ENCODE assay signal across 9 cellular contexts in genomic region chr20:53753880-53754459, GRCh38.
A peak's percentile ranks its signal among the peaks of the same experiment; 100 is the strongest.
DNase-seq lines count a peak whose midpoint lies in the region; ATAC-seq, FAIRE-seq and TF ChIP-seq lines count a peak whose summit lies in the region.
"Had no signal": no experiment of that assay in that cellular context is flagged by ENCODE, and none has a peak within 500 bp of the region (broad histone marks: within the 10 kb centered on the region; RNA-seq: fewer than 3 reads in every experiment).

No MANE protein-coding gene starts in this region.

- no peaks in the 10 kb centered on the region for H3K36me3 ChIP-seq in A673 (ENCODE audit: insufficient read depth, low read length, poor library complexity, severe bottlenecking)
- no peaks in the 10 kb centered on the region for H3K36me3 ChIP-seq in HEK293 (ENCODE audit: control insufficient read depth in 2 of 2, insufficient read depth in 1 of 2, low read length in 2 of 2)
- H3K36me3 ChIP-seq in mesodermal cell (ENCODE audit: control insufficient read depth, insufficient read depth, low read length) = no peaks in the 10 kb centered on the region

- no peak overlapping the region for H3K4me3 ChIP-seq in A673 (ENCODE audit: low read depth, low read length, poor library complexity, severe bottlenecking)
- H3K4me3 ChIP-seq in HEK293 (ENCODE audit: low read depth, low read length) = no peak overlapping the region
- no peak overlapping the region for H3K4me3 ChIP-seq in mesodermal cell (ENCODE audit: extremely low read depth, insufficient read depth, low read length, poor library complexity, severe bottlenecking)

- CTCF ChIA-PET in A673 (lab: Charles Lee) = no interaction called here
- CTCF ChIA-PET in HEK293 (lab: Yijun Ruan, JAX) = interaction anchor here (0.6 kb wide), 2 partner anchors 71 to 173 kb away, joined by 3 to 5 read pairs; no protein-coding TSS in a partner anchor
- CTCF ChIA-PET in activated CD4-positive, alpha-beta memory T cell treated with anti-CD3 and anti-CD28 coated beads, Interleukin-2, amount 10 ng/mL, durations not matched to agents 7 days and 5 days (lab: Charles Lee) = interaction anchor here (0.6 to 1.2 kb wide), 6 partner anchors 12 to 180 kb away, joined by 3 to 4 read pairs (median 3); no protein-coding TSS in a partner anchor

- no peaks in the 10 kb centered on the region for H3K36me3 Mint-ChIP-seq in activated CD4-positive, alpha-beta memory T cell treated with anti-CD3 and anti-CD28 coated beads, Interleukin-2, amount 10 ng/mL, durations not matched to agents 7 days and 5 days (ENCODE audit: low read depth)

- H3K9me3 Mint-ChIP-seq in activated CD4-positive, alpha-beta memory T cell treated with anti-CD3 and anti-CD28 coated beads, Interleukin-2, amount 10 ng/mL, durations not matched to agents 7 days and 5 days = no peaks in the 10 kb centered on the region

- no peak for FAIRE-seq in urothelium cell line (lab: Jason Lieb, UNC)

- no TSS peak for BruUV-seq in A673 (replicated peaks; lab: Mats Ljungman, UMichigan)

- peaks cover 66% of the 10 kb centered on the region for H3K4me1 Mint-ChIP-seq in activated CD4-positive, alpha-beta memory T cell treated with anti-CD3 and anti-CD28 coated beads, Interleukin-2, amount 10 ng/mL, durations not matched to agents 7 days and 5 days

- no CpG with 5 or more reads among the region's 2 CpGs for WGBS in mesodermal cell (ENCODE audit: insufficient coverage in 2 of 2), 2 experiments

- H3K27ac Mint-ChIP-seq in activated CD4-positive, alpha-beta memory T cell treated with anti-CD3 and anti-CD28 coated beads, Interleukin-2, amount 10 ng/mL, durations not matched to agents 7 days and 5 days = peak overlapping the region; percentile 96

- no peaks in the 10 kb centered on the region for H3K27me3 ChIP-seq in A673 (replicated peaks; ENCODE audit: insufficient read depth, low read depth, low read length, poor library complexity)

- H3K9me3 ChIP-seq in A673 (ENCODE audit: low read depth, low read length, poor library complexity, severe bottlenecking) = no peaks in the 10 kb centered on the region
- no peaks in the 10 kb centered on the region for H3K9me3 ChIP-seq in HEK293 (ENCODE audit: control insufficient read depth, insufficient read depth, low read depth, low read length)
- H3K9me3 ChIP-seq in mesodermal cell (ENCODE audit: control insufficient read depth, low read length) = no peaks in the 10 kb centered on the region

- H3K4me3 Mint-ChIP-seq in activated CD4-positive, alpha-beta memory T cell treated with anti-CD3 and anti-CD28 coated beads, Interleukin-2, amount 10 ng/mL, durations not matched to agents 7 days and 5 days = peak overlapping the region; percentile 25

- H3K27me3 Mint-ChIP-seq in activated CD4-positive, alpha-beta memory T cell treated with anti-CD3 and anti-CD28 coated beads, Interleukin-2, amount 10 ng/mL, durations not matched to agents 7 days and 5 days = no peaks in the 10 kb centered on the region

- POLR2A ChIA-PET in A673 (lab: Charles Lee; ENCODE audit: low non-redundant PET) (no interaction called here), HEK293 (lab: Yijun Ruan, JAX) (interaction anchor here (1.1 kb wide), 1 partner anchor 16 kb away, joined by 3 read pairs; no protein-coding TSS in a partner anchor)
- POLR2A ChIA-PET in activated CD4-positive, alpha-beta memory T cell treated with anti-CD3 and anti-CD28 coated beads, Interleukin-2, amount 10 ng/mL, durations not matched to agents 7 days and 5 days (lab: Charles Lee) = interaction anchor here (0.8 to 3.5 kb wide), 22 partner anchors 13 to 196 kb away, joined by 3 to 16 read pairs (median 4); partner anchors contain the start of gene ZNF217

- no peak for DNase-seq in A673 (ENCODE audit: low spot score)
- no peak for DNase-seq in activated CD4-positive, alpha-beta memory T cell treated with anti-CD3 and anti-CD28 coated beads, Interleukin-2, amount 10 ng/mL, durations not matched to agents 7 days and 5 days
- DNase-seq in NCI-H2081 treated with DMSO at 0.1 percent for 48 hours (lab: John Stamatoyannopoulos, UW) = no peak
- DNase-seq in urothelium cell line (ENCODE audit: low spot score) = no peak
- DNase-seq: NCI-H82 had no signal

- peaks cover 54% of the 10 kb centered on the region for H3K4me1 ChIP-seq in A673 (ENCODE audit: insufficient read depth, low read length, poor library complexity, severe bottlenecking)
- no peaks in the 10 kb centered on the region; the same call in 1 of the 2 replicates for H3K4me1 ChIP-seq in HEK293 (ENCODE audit: control insufficient read depth, insufficient read depth, low read length)
- peaks cover 45% of the 10 kb centered on the region for H3K4me1 ChIP-seq in mesodermal cell (ENCODE audit: control insufficient read depth, insufficient read depth, low read length, poor library complexity, severe bottlenecking)

- intact Hi-C loops in A673 (cut with micrococcal nuclease; ENCODE audit: unreplicated experiment) = loop anchor here (5.0 to 10.0 kb wide), 4 partner anchors 73 to 191 kb away; partner anchors contain the start of gene ZNF217

- H3K27ac ChIP-seq in A673 (ENCODE audit: low read depth, low read length, poor library complexity, severe bottlenecking) (peak overlapping the region; percentile 53), HEK293 (ENCODE audit: extremely low read depth, low read depth, low read length) (no peak overlapping the region), mesodermal cell (ENCODE audit: low read depth, low read length, severe bottlenecking) (peak overlapping the region; percentile 23)

- TF ChIP-seq CTCF in A673 (conservative IDR thresholded peaks at IDR 0.05; ENCODE audit: low read depth, low read length) (no peak), HEK293 (tag by site-specific recombination; IDR thresholded peaks at IDR 0.05) (no peak)

- ATAC-seq in HG02870 (IDR thresholded peaks at IDR 0.05; ENCODE audit: unreplicated experiment) (no peak), HG02571 (IDR thresholded peaks at IDR 0.05; ENCODE audit: unreplicated experiment) (no peak)

TF ChIP-seq in HEK293, 187 proteins besides CTCF, POLR2A, EP300 and RAD21:
- TF ChIP-seq ZNF596 (tag by site-specific recombination; IDR thresholded peaks at IDR 0.05) = peak; percentile 84; the same call in 1 of the 2 replicates
- TF ChIP-seq ZNF132 (tag by site-specific recombination; IDR thresholded peaks at IDR 0.05; ENCODE audit: borderline replicate concordance) = no peak
- 0 out of 2 replicates have a peak, but pooled peaks have one; percentile 33 for TF ChIP-seq REPIN1 (tag by site-specific recombination; IDR thresholded peaks at IDR 0.05; ENCODE audit: low read depth)
- no peak for TF ChIP-seq ZNF548 (tag by site-specific recombination; IDR thresholded peaks at IDR 0.05)
- 0 out of 2 replicates have a peak, but pooled peaks have one; percentile 17 for TF ChIP-seq ZFP69B (tag by site-specific recombination; IDR thresholded peaks at IDR 0.05)
- peak; percentile 93 for TF ChIP-seq ZSCAN4 (tag by site-specific recombination; IDR thresholded peaks at IDR 0.05)
- TF ChIP-seq ZNF335 (tag by site-specific recombination; conservative IDR thresholded peaks at IDR 0.05) = peak; percentile 34; the same call in 1 of the 2 replicates
- TF ChIP-seq ZNF518A (tag by site-specific recombination; conservative IDR thresholded peaks at IDR 0.05; ENCODE audit: low read depth) = no peak
- 0 out of 2 replicates have a peak, but pooled peaks have one; percentile 28 for TF ChIP-seq ZXDB (tag by site-specific recombination; IDR thresholded peaks at IDR 0.05)
